In the genomic region with DNA sequence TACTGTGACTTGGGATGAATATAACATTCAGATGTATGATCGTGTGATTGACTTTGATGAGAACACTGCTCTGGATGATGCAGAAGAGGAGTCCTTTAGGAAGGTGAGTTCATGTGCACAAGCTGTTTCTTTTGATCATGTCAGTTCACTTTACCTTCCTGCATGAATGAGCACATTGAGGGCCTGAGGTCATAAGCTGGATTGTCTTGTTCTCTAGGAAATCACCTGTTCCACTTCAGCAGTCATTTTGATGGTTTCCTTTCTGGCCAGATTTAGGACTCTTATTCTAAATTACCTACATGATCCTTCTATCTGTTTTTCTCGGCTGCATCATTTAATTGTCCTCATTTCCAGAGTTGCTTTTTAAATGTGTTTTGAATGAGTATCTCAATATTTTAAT, we compare ENCODE assay signal across 21 cellular contexts. TPM values are rescaled to one million over a fixed set of nuclear protein-coding genes. Genes with fewer than 3 reads are reported as not detected.
A peak's percentile ranks its signal among the peaks of the same experiment; 100 is the strongest.
DNase-seq lines count a peak whose midpoint lies in the region; ATAC-seq and TF ChIP-seq lines count a peak whose summit lies in the region.
"Had no signal": no experiment of that assay in that cellular context is flagged by ENCODE, and none has a peak within 500 bp of the region (broad histone marks: within the 10 kb centered on the region; RNA-seq: fewer than 3 reads in every experiment).

No MANE protein-coding gene starts in this region.

- H3K9me3 ChIP-seq in ectodermal cell (ENCODE audit: control insufficient read depth, low read length): no peaks in the 10 kb centered on the region
- H3K9me3 ChIP-seq in esophagus muscularis mucosa: no peaks in the 10 kb centered on the region
- H3K9me3 ChIP-seq in CD4-positive, alpha-beta memory T cell (ENCODE audit: control insufficient read depth in 1 of 2, low read length in 2 of 2): no peaks in the 10 kb centered on the region
- H3K9me3 ChIP-seq: BE2C, uterus had no signal

- WGBS in ectodermal cell, 2 experiments: 93 to 95% methylated on average over 1 to 2 of the region's 2 CpGs
- 94% methylated on average over 2 of the region's 2 CpGs for whole genome bisulfite sequencing in esophagus muscularis mucosa

- TF ChIP-seq EP300 in esophagus muscularis mucosa (IDR thresholded peaks at IDR 0.05): no peak

- no peaks in the 10 kb centered on the region for H3K27me3 Mint-ChIP-seq in stimulated activated naive CD8-positive, alpha-beta T cell treated with anti-CD3 and anti-CD28 coated beads, Interleukin-15, Interleukin-2, amounts not matched to agents 100 ng/mL and 50 ng/mL, for 24 hours
- H3K27me3 Mint-ChIP-seq in stimulated activated naive CD8-positive, alpha-beta T cell treated with anti-CD3 and anti-CD28 coated beads, Interleukin-15, amount 100 ng/mL, for 72 hours: no peaks in the 10 kb centered on the region
- H3K27me3 Mint-ChIP-seq in CD4-positive, alpha-beta memory T cell: no peaks in the 10 kb centered on the region
- H3K27me3 Mint-ChIP-seq: central memory CD8-positive, alpha-beta T cell had no signal

- H3K36me3 ChIP-seq in ectodermal cell (ENCODE audit: control insufficient read depth, insufficient read depth, low read length) (peaks cover 22% of the 10 kb centered on the region), esophagus muscularis mucosa (peaks cover 0 to 56% (median 23%) of the 10 kb centered on the region in 4 donors)
- no peaks in the 10 kb centered on the region for H3K36me3 ChIP-seq in CD4-positive, alpha-beta memory T cell (ENCODE audit: insufficient read depth, low read length)
- H3K36me3 ChIP-seq: uterus had no signal

- H3K27ac ChIP-seq in ectodermal cell (ENCODE audit: insufficient read depth, low read depth, low read length, poor library complexity, severe bottlenecking): no peak overlapping the region
- no peak overlapping the region for H3K27ac ChIP-seq in esophagus muscularis mucosa (replicated peaks in 1 of 4)
- H3K27ac ChIP-seq in CD4-positive, alpha-beta memory T cell (ENCODE audit: low read depth, low read length): no peak overlapping the region
- H3K27ac ChIP-seq: RWPE1, uterus had no signal

- H3K9me3 Mint-ChIP-seq in stimulated activated naive CD8-positive, alpha-beta T cell treated with anti-CD3 and anti-CD28 coated beads, Interleukin-15, Interleukin-2, amounts not matched to agents 100 ng/mL and 50 ng/mL, for 24 hours: no peaks in the 10 kb centered on the region
- H3K9me3 Mint-ChIP-seq in stimulated activated naive CD8-positive, alpha-beta T cell treated with anti-CD3 and anti-CD28 coated beads, Interleukin-15, amount 100 ng/mL, for 72 hours: no peaks in the 10 kb centered on the region
- H3K9me3 Mint-ChIP-seq in CD4-positive, alpha-beta memory T cell: no peaks in the 10 kb centered on the region
- H3K9me3 Mint-ChIP-seq: central memory CD8-positive, alpha-beta T cell had no signal

- TF ChIP-seq POLR2A in esophagus muscularis mucosa (IDR thresholded peaks at IDR 0.05; ENCODE audit: low read depth): no peak

- H3K36me3 Mint-ChIP-seq in stimulated activated naive CD8-positive, alpha-beta T cell treated with anti-CD3 and anti-CD28 coated beads, Interleukin-15, Interleukin-2, amounts not matched to agents 100 ng/mL and 50 ng/mL, for 24 hours (ENCODE audit: low read depth): peaks cover 50% of the 10 kb centered on the region
- H3K36me3 Mint-ChIP-seq in CD4-positive, alpha-beta memory T cell: peaks cover 15 to 25% of the 10 kb centered on the region in 2 donors

- peaks cover 6% of the 10 kb centered on the region for H3K4me1 ChIP-seq in ectodermal cell (ENCODE audit: control insufficient read depth, insufficient read depth, low read length)
- H3K4me1 ChIP-seq in esophagus muscularis mucosa: peaks cover 8 to 19% (median 16%) of the 10 kb centered on the region in 4 donors
- peaks cover 25% of the 10 kb centered on the region for H3K4me1 ChIP-seq in CD4-positive, alpha-beta memory T cell (ENCODE audit: insufficient read depth, low read length)

- no peak overlapping the region for H3K27ac Mint-ChIP-seq in stimulated activated naive CD8-positive, alpha-beta T cell treated with anti-CD3 and anti-CD28 coated beads, Interleukin-15, Interleukin-2, amounts not matched to agents 100 ng/mL and 50 ng/mL, for 24 hours
- H3K27ac Mint-ChIP-seq in stimulated activated naive CD8-positive, alpha-beta T cell treated with anti-CD3 and anti-CD28 coated beads, Interleukin-15, amount 100 ng/mL, for 72 hours: peak overlapping the region in 1 of 2 donors; percentile 1
- H3K27ac Mint-ChIP-seq in CD4-positive, alpha-beta memory T cell: peak overlapping the region in 1 of 7 donors; percentile 29

- intact Hi-C loops in esophagus muscularis mucosa (cut with DNase I): loop anchor here (10.0 kb wide), 1 partner anchor 569 kb away; no protein-coding TSS in a partner anchor
- intact Hi-C loops in CD4-positive, alpha-beta memory T cell (cut with micrococcal nuclease): no loop called here

- no peak for DNase-seq in stimulated activated naive CD8-positive, alpha-beta T cell treated with anti-CD3 and anti-CD28 coated beads, Interleukin-15, amount 100 ng/mL, for 72 hours
- DNase-seq in NAMALWA (ENCODE audit: low spot score) (peak; percentile 45), esophagus muscularis mucosa (ENCODE audit: extremely low spot score) (no peak)
- no peak for DNase-seq in CD4-positive, alpha-beta memory T cell
- DNase-seq: activated gamma-delta T cell treated with Interleukin-2 at 50 U/mL for 16 hours; BE2C; HCEC 1CT; left colon; MM.1S; NCI-H526 treated with DMSO at 0.1 percent for 48 hours; stimulated activated CD4-positive, alpha-beta T cell treated with anti-CD3 and anti-CD28 coated beads, Interleukin-4, amount 100 ng/mL, for 4 hours; stimulated activated naive CD4-positive, alpha-beta T cell; uterus had no signal

- H3K27me3 ChIP-seq in ectodermal cell (ENCODE audit: control insufficient read depth, insufficient read depth, low read length, poor library complexity, severe bottlenecking) (no peaks in the 10 kb centered on the region), esophagus muscularis mucosa (no peaks in the 10 kb centered on the region)
- no peaks in the 10 kb centered on the region for H3K27me3 ChIP-seq in CD4-positive, alpha-beta memory T cell (ENCODE audit: insufficient read depth, low read length)
- H3K27me3 ChIP-seq: BE2C, uterus had no signal

- CTCF ChIA-PET in CD4-positive, alpha-beta memory T cell (lab: Charles Lee; ENCODE audit: partially characterized antibody): no interaction called here

- H3K4me3 ChIP-seq in ectodermal cell (ENCODE audit: insufficient read depth, low read depth, low read length): peak overlapping the region; percentile 3
- H3K4me3 ChIP-seq in esophagus muscularis mucosa: no peak overlapping the region
- no peak overlapping the region for H3K4me3 ChIP-seq in CD4-positive, alpha-beta memory T cell (ENCODE audit: low read length in 2 of 2)
- H3K4me3 ChIP-seq: uterus had no signal

- ATAC-seq in stimulated activated naive CD8-positive, alpha-beta T cell treated with anti-CD3 and anti-CD28 coated beads, Interleukin-15, amount 100 ng/mL, for 72 hours: no peak
- ATAC-seq in GM21786 (IDR thresholded peaks at IDR 0.05; ENCODE audit: unreplicated experiment): no peak
- no peak for ATAC-seq in HG02938 (IDR thresholded peaks at IDR 0.05; ENCODE audit: unreplicated experiment)
- ATAC-seq: left colon, sciatic nerve had no signal

- no peak for TF ChIP-seq CTCF in esophagus muscularis mucosa (IDR thresholded peaks at IDR 0.05)

- POLR2A ChIA-PET in CD4-positive, alpha-beta memory T cell (lab: Charles Lee; ENCODE audit: partially characterized antibody): no interaction called here

- peak overlapping the region; percentile 35 for H3K4me3 Mint-ChIP-seq in stimulated activated naive CD8-positive, alpha-beta T cell treated with anti-CD3 and anti-CD28 coated beads, Interleukin-15, Interleukin-2, amounts not matched to agents 100 ng/mL and 50 ng/mL, for 24 hours
- H3K4me3 Mint-ChIP-seq in stimulated activated naive CD8-positive, alpha-beta T cell treated with anti-CD3 and anti-CD28 coated beads, Interleukin-15, amount 100 ng/mL, for 72 hours: peak overlapping the region in 1 of 2 donors; percentile 44
- H3K4me3 Mint-ChIP-seq in CD4-positive, alpha-beta memory T cell: no peak overlapping the region
- H3K4me3 Mint-ChIP-seq: central memory CD8-positive, alpha-beta T cell had no signal

- H3K4me1 Mint-ChIP-seq in stimulated activated naive CD8-positive, alpha-beta T cell treated with anti-CD3 and anti-CD28 coated beads, Interleukin-15, Interleukin-2, amounts not matched to agents 100 ng/mL and 50 ng/mL, for 24 hours (ENCODE audit: low read depth): peaks cover 48% of the 10 kb centered on the region
- H3K4me1 Mint-ChIP-seq in stimulated activated naive CD8-positive, alpha-beta T cell treated with anti-CD3 and anti-CD28 coated beads, Interleukin-15, amount 100 ng/mL, for 72 hours: peaks cover 45% of the 10 kb centered on the region
- H3K4me1 Mint-ChIP-seq in CD4-positive, alpha-beta memory T cell: peaks cover 18 to 33% (median 27%) of the 10 kb centered on the region in 4 donors

RNA-seq across cellular contexts. Expression of a gene that starts 4.1 kb away (rescaled TPM):
- polyA plus RNA-seq in ectodermal cell (2013, experiment 1 of 4): 242 TPM
- 267 TPM for polyA plus RNA-seq in ectodermal cell (2013, experiment 2 of 4)
- 242 TPM for polyA plus RNA-seq in ectodermal cell (2013, experiment 3 of 4)
- polyA plus RNA-seq in ectodermal cell (2013, experiment 4 of 4): 255 TPM
- 10 to 100 TPM; 35.6 to 55.6 (median 43.0) TPM for total RNA-seq in esophagus muscularis mucosa
- total RNA-seq in CD4-positive, alpha-beta memory T cell: 10 to 100 TPM; 28.4 to 30.2 TPM
- polyA plus RNA-seq in CD4-positive, alpha-beta memory T cell: 10 to 100 TPM; 38.2 to 46.5 TPM

RNA-seq across cellular contexts. Expression of a gene that starts 30.5 kb away (rescaled TPM):
- polyA plus RNA-seq in ectodermal cell (2013, experiment 1 of 4): 8.1 TPM
- 10.9 TPM for polyA plus RNA-seq in ectodermal cell (2013, experiment 2 of 4)
- 7.6 TPM for polyA plus RNA-seq in ectodermal cell (2013, experiment 3 of 4)
- polyA plus RNA-seq in ectodermal cell (2013, experiment 4 of 4): 10.1 TPM
- total RNA-seq in esophagus muscularis mucosa: 10 to 100 TPM; 18.7 to 22.4 (median 19.2) TPM
- 10 to 100 TPM; 41.3 to 41.4 TPM for total RNA-seq in CD4-positive, alpha-beta memory T cell
- 10 to 100 TPM in 1 of 2 donors, 1 to 10 TPM in 1; 7.2 to 27.3 TPM for polyA plus RNA-seq in CD4-positive, alpha-beta memory T cell

RNA-seq across cellular contexts. Expression of a gene that starts 59.3 kb away (rescaled TPM):
- 0.48 TPM for polyA plus RNA-seq in ectodermal cell (2013, experiment 1 of 4)
- polyA plus RNA-seq in ectodermal cell (2013, experiment 2 of 4): 1.4 TPM
- polyA plus RNA-seq in ectodermal cell (2013, experiment 3 of 4): 1.8 TPM
- 1.1 TPM for polyA plus RNA-seq in ectodermal cell (2013, experiment 4 of 4)
- total RNA-seq in esophagus muscularis mucosa: 10 to 100 TPM in 1 of 4 donors, 1 to 10 TPM in 3; 7.7 to 11.8 (median 8.1) TPM
- 100 to 1,000 TPM; 225 to 233 TPM for total RNA-seq in CD4-positive, alpha-beta memory T cell
- polyA plus RNA-seq in CD4-positive, alpha-beta memory T cell: 10 to 100 TPM; 62.4 to 63.3 TPM
- total RNA-seq: myocyte had no signal

Comparison
In these comparisons a context has a peak if more than half of its experiments do, and no peak if none do; other contexts are left out.
1. RNA of a gene that starts 59.3 kb away (total RNA-seq): 225 to 233 TPM in CD4-positive, alpha-beta memory T cell; 7.7 to 11.8 TPM in esophagus muscularis mucosa; every median in the first group is over 10 times any median in the second.